Comparison of ENCODE assay signal across 13 cellular contexts in genomic region chrX:12548746-12549145, GRCh38.
DNase-seq lines count a peak whose midpoint lies in the region; ATAC-seq and TF ChIP-seq lines count a peak whose summit lies in the region.
"Had no signal": no experiment of that assay in that cellular context is flagged by ENCODE, and none has a peak within 500 bp of the region (broad histone marks: within the 10 kb centered on the region; RNA-seq: fewer than 3 reads in every experiment).

No MANE protein-coding gene starts in this region.

- H3K36me3 Mint-ChIP-seq in CD8-positive, alpha-beta T cell = no peaks in the 10 kb centered on the region
- H3K36me3 Mint-ChIP-seq: brain had no signal

- BruUV-seq in PC-3 (replicated peaks; lab: Mats Ljungman, UMichigan) = no TSS peak

- H4K20me1 ChIP-seq in PC-3 (ENCODE audit: low read length) = no peaks in the 10 kb centered on the region

- no peaks in the 10 kb centered on the region for H3K27me3 Mint-ChIP-seq in CD8-positive, alpha-beta T cell (ENCODE audit: low read depth)

- no peak overlapping the region for H2AFZ ChIP-seq in PC-3 (ENCODE audit: low read length)

- H3K4me3 ChIP-seq in AG04450 (ENCODE audit: low read depth, low read length) (no peak overlapping the region), PC-3 (ENCODE audit: low read length) (no peak overlapping the region), fibroblast of mammary gland (ENCODE audit: control insufficient read depth, low read depth, low read length) (no peak overlapping the region)
- no peak overlapping the region for H3K4me3 ChIP-seq in CD8-positive, alpha-beta T cell (ENCODE audit: low read depth, low read length)
- H3K4me3 ChIP-seq: MG63, upper lobe of right lung had no signal

- no peak overlapping the region for H3K27ac Mint-ChIP-seq in CD8-positive, alpha-beta T cell
- H3K27ac Mint-ChIP-seq: brain had no signal

- POLR2A ChIA-PET in AG04450 (lab: Yijun Ruan, JAX) = no interaction called here
- POLR2A ChIA-PET in PC-3 (lab: Charles Lee; ENCODE audit: unreplicated experiment) = no interaction called here
- POLR2A ChIA-PET in CD8-positive, alpha-beta T cell (lab: Charles Lee) = no interaction called here

- H3K79me2 ChIP-seq in PC-3 (ENCODE audit: low read length) = no peaks in the 10 kb centered on the region

- H3K27ac ChIP-seq in AG04450 (ENCODE audit: low read depth, low read length) (no peak overlapping the region), PC-3 (ENCODE audit: low read length) (no peak overlapping the region)
- H3K27ac ChIP-seq in CD8-positive, alpha-beta T cell (ENCODE audit: low read depth, low read length) = no peak overlapping the region
- H3K27ac ChIP-seq: upper lobe of right lung had no signal

- H3K4me1 Mint-ChIP-seq in CD8-positive, alpha-beta T cell (ENCODE audit: low read depth) = no peaks in the 10 kb centered on the region
- H3K4me1 Mint-ChIP-seq: brain had no signal

- no peaks in the 10 kb centered on the region for H3K36me3 ChIP-seq in PC-3 (ENCODE audit: low read depth, low read length)
- H3K36me3 ChIP-seq in CD8-positive, alpha-beta T cell (ENCODE audit: insufficient read depth, low read length) = no peaks in the 10 kb centered on the region
- H3K36me3 ChIP-seq: MG63, upper lobe of right lung had no signal

- H3K4me3 Mint-ChIP-seq in CD8-positive, alpha-beta T cell = no peak overlapping the region
- H3K4me3 Mint-ChIP-seq: brain had no signal

- CTCF ChIA-PET in AG04450 (lab: Charles Lee) (interaction anchor here (1.6 kb wide), 1 partner anchor 18 kb away, joined by 3 read pairs; no protein-coding TSS in a partner anchor), PC-3 (lab: Charles Lee) (interaction anchor here (0.7 kb wide), 1 partner anchor 43 kb away, joined by 4 read pairs; no protein-coding TSS in a partner anchor)
- CTCF ChIA-PET in CD8-positive, alpha-beta T cell (lab: Charles Lee) = no interaction called here

- H3K4me1 ChIP-seq in PC-3 (ENCODE audit: insufficient read depth, low read length) = no peaks in the 10 kb centered on the region
- H3K4me1 ChIP-seq in CD8-positive, alpha-beta T cell (ENCODE audit: insufficient read depth, low read length) = no peaks in the 10 kb centered on the region
- H3K4me1 ChIP-seq: upper lobe of right lung had no signal

- no peak overlapping the region for H3K9ac ChIP-seq in PC-3 (ENCODE audit: low read length)

- intact Hi-C loops in PC-3 (cut with micrococcal nuclease) = no loop called here
- intact Hi-C loops in CD8-positive, alpha-beta T cell (cut with DNase I, micrococcal nuclease) = no loop called here
- intact Hi-C loops in left ventricle myocardium superior (cut with micrococcal nuclease) = no loop called here

- ATAC-seq in PC-3 (no peak), left ventricle myocardium superior (no peak), GM21447 (IDR thresholded peaks at IDR 0.05; ENCODE audit: unreplicated experiment) (no peak), HG02623 (IDR thresholded peaks at IDR 0.05; ENCODE audit: unreplicated experiment) (no peak)
- no peak for ATAC-seq in CD8-positive, alpha-beta T cell
- ATAC-seq: Panc1, upper lobe of right lung had no signal

- TF ChIP-seq CTCF in AG04450 (IDR thresholded peaks at IDR 0.05; ENCODE audit: low read depth, low read length) = no peak
- no peak for TF ChIP-seq CTCF in GM20000 (IDR thresholded peaks at IDR 0.05; ENCODE audit: extremely low read depth, missing control alignments)
- no peak for TF ChIP-seq CTCF in PC-3 (conservative IDR thresholded peaks at IDR 0.05; ENCODE audit: low read depth, low read length)
- TF ChIP-seq CTCF in fibroblast of mammary gland (conservative IDR thresholded peaks at IDR 0.05; ENCODE audit: control insufficient read depth, insufficient read depth, low read depth, low read length) = no peak
- no peak for TF ChIP-seq CTCF in CD8-positive, alpha-beta T cell (IDR thresholded peaks at IDR 0.05)

- DNase-seq in AG04450 (ENCODE audit: low read depth, low spot score) (peak; percentile 0), GM20000 (ENCODE audit: low spot score) (peak; percentile 5), PC-3 (peak; percentile 62), fibroblast of mammary gland (ENCODE audit: low read depth) (peak; percentile 25), left ventricle myocardium superior (no peak)
- no peak for DNase-seq in CD8-positive, alpha-beta T cell
- DNase-seq: hypothalamus, MG63, upper lobe of right lung had no signal

- no peaks in the 10 kb centered on the region for H3F3A ChIP-seq in PC-3 (ENCODE audit: low read length, unreplicated experiment)

- H3K9me2 ChIP-seq in PC-3 (replicated peaks; ENCODE audit: low read length) = no peaks in the 10 kb centered on the region

- H3K9me3 ChIP-seq in AG04450 (ENCODE audit: control insufficient read depth, insufficient read depth, low read length) = no peaks in the 10 kb centered on the region
- H3K9me3 ChIP-seq in PC-3 (ENCODE audit: low read length) = no peaks in the 10 kb centered on the region
- H3K9me3 ChIP-seq in CD8-positive, alpha-beta T cell (ENCODE audit: low read length) = no peaks in the 10 kb centered on the region
- H3K9me3 ChIP-seq: MG63, upper lobe of right lung had no signal

- no peak overlapping the region for H3K4me2 ChIP-seq in PC-3 (ENCODE audit: low read length)

- H3K9me3 Mint-ChIP-seq in CD8-positive, alpha-beta T cell = no peaks in the 10 kb centered on the region

- H3K27me3 ChIP-seq in AG04450 (ENCODE audit: control insufficient read depth, insufficient read depth, low read length) = no peaks in the 10 kb centered on the region
- no peaks in the 10 kb centered on the region for H3K27me3 ChIP-seq in PC-3 (ENCODE audit: low read length)
- no peaks in the 10 kb centered on the region for H3K27me3 ChIP-seq in CD8-positive, alpha-beta T cell (ENCODE audit: insufficient read depth, low read length)
- H3K27me3 ChIP-seq: MG63, upper lobe of right lung had no signal

Comparison
In these comparisons a context has a peak if more than half of its experiments do, and no peak if none do; other contexts are left out.
1. DNase-seq: peak in AG04450 (single experiment), GM20000 (single experiment), PC-3 (single experiment) and fibroblast of mammary gland (single experiment); none in CD8-positive, alpha-beta T cell (0 of 7) and left ventricle myocardium superior (single experiment).